In genomic region chr1:45974541-45975269, GRCh38 we compare ENCODE assay signal across 14 cellular contexts.
DNase-seq lines count a peak whose midpoint lies in the region; ATAC-seq and TF ChIP-seq lines count a peak whose summit lies in the region.
"Had no signal": no experiment of that assay in that cellular context is flagged by ENCODE, and none has a peak within 500 bp of the region (broad histone marks: within the 10 kb centered on the region; RNA-seq: fewer than 3 reads in every experiment).

No MANE protein-coding gene starts in this region.

- no peaks in the 10 kb centered on the region for H3K36me3 ChIP-seq in colonic mucosa
- H3K36me3 ChIP-seq in CD8-positive, alpha-beta T cell (ENCODE audit: insufficient read depth, low read length) = no peaks in the 10 kb centered on the region
- H3K36me3 ChIP-seq: upper lobe of right lung had no signal

- no peak overlapping the region for H3K4me3 Mint-ChIP-seq in CD8-positive, alpha-beta T cell
- H3K4me3 Mint-ChIP-seq: central memory CD8-positive, alpha-beta T cell had no signal

- H3K4me3 ChIP-seq in colonic mucosa = no peak overlapping the region
- H3K4me3 ChIP-seq in CD8-positive, alpha-beta T cell (ENCODE audit: low read depth, low read length) = no peak overlapping the region
- H3K4me3 ChIP-seq: smooth muscle cell, upper lobe of right lung had no signal

- CTCF ChIA-PET in CD8-positive, alpha-beta T cell (lab: Charles Lee) = interaction anchor here (0.6 kb wide), 1 partner anchor 113 kb away, joined by 3 read pairs; no protein-coding TSS in a partner anchor

- H3K27me3 Mint-ChIP-seq in CD8-positive, alpha-beta T cell (ENCODE audit: low read depth) = no peaks in the 10 kb centered on the region
- H3K27me3 Mint-ChIP-seq: central memory CD8-positive, alpha-beta T cell had no signal

- peak; percentile 88 for ATAC-seq in activated naive CD4-positive, alpha-beta T cell treated with anti-CD3 and anti-CD28 coated beads, Interleukin-2, amount 50 U/mL, for 72 hours
- ATAC-seq in CD8-positive, alpha-beta T cell = no peak
- ATAC-seq in GM18511 (IDR thresholded peaks at IDR 0.05; ENCODE audit: unreplicated experiment) (no peak), GM21717 (IDR thresholded peaks at IDR 0.05; ENCODE audit: unreplicated experiment) (no peak)
- ATAC-seq: upper lobe of right lung had no signal

- no peaks in the 10 kb centered on the region for H3K9me3 ChIP-seq in colonic mucosa
- H3K9me3 ChIP-seq in CD8-positive, alpha-beta T cell (ENCODE audit: low read length) = no peaks in the 10 kb centered on the region
- H3K9me3 ChIP-seq: upper lobe of right lung had no signal

- no peak overlapping the region for H3K27ac Mint-ChIP-seq in activated naive CD4-positive, alpha-beta T cell treated with anti-CD3 and anti-CD28 coated beads, Interleukin-2, amount 50 U/mL, for 72 hours
- no peak overlapping the region for H3K27ac Mint-ChIP-seq in CD8-positive, alpha-beta T cell

- POLR2A ChIA-PET in CD8-positive, alpha-beta T cell (lab: Charles Lee) = no interaction called here

- H3K9me3 Mint-ChIP-seq in activated naive CD4-positive, alpha-beta T cell treated with anti-CD3 and anti-CD28 coated beads, Interleukin-2, amount 50 U/mL, for 72 hours = no peaks in the 10 kb centered on the region
- H3K9me3 Mint-ChIP-seq in CD8-positive, alpha-beta T cell = no peaks in the 10 kb centered on the region
- H3K9me3 Mint-ChIP-seq: central memory CD8-positive, alpha-beta T cell had no signal

- H3K27ac ChIP-seq in colonic mucosa = peak overlapping the region; percentile 73
- H3K27ac ChIP-seq in CD8-positive, alpha-beta T cell (ENCODE audit: low read depth, low read length) = no peak overlapping the region
- H3K27ac ChIP-seq: upper lobe of right lung had no signal

- H3K4me1 ChIP-seq in colonic mucosa = peaks cover 7% of the 10 kb centered on the region
- no peaks in the 10 kb centered on the region for H3K4me1 ChIP-seq in CD8-positive, alpha-beta T cell (ENCODE audit: insufficient read depth, low read length)
- H3K4me1 ChIP-seq: upper lobe of right lung had no signal

- no peak for DNase-seq in activated naive CD4-positive, alpha-beta T cell treated with anti-CD3 and anti-CD28 coated beads, Interleukin-2, amount 50 U/mL, for 72 hours (ENCODE audit: low spot score in 2 of 2)
- DNase-seq in activated naive CD4-positive, alpha-beta T cell (lab: John Stamatoyannopoulos, UW) = no peak
- DNase-seq in NCI-H510A treated with DMSO at 0.1 percent for 48 hours (lab: John Stamatoyannopoulos, UW) = peak; percentile 65
- DNase-seq in colonic mucosa = peak; percentile 68
- peak; percentile 45 for DNase-seq in ureter (ENCODE audit: low spot score)
- no peak for DNase-seq in CD8-positive, alpha-beta T cell
- DNase-seq: activated CD4-positive, alpha-beta T cell treated with anti-CD3 and anti-CD28 coated beads for 4 hours; activated effector memory CD4-positive, alpha-beta T cell treated with Interleukin-2 at 50 U/mL for 16 hours; NCI-H2081 treated with DMSO at 0.1 percent for 48 hours; upper lobe of right lung had no signal

- H3K36me3 Mint-ChIP-seq in activated naive CD4-positive, alpha-beta T cell treated with anti-CD3 and anti-CD28 coated beads, Interleukin-2, amount 50 U/mL, for 72 hours = peaks cover 0 to 5% of the 10 kb centered on the region in 2 donors
- peaks cover 5% of the 10 kb centered on the region for H3K36me3 Mint-ChIP-seq in CD8-positive, alpha-beta T cell

- intact Hi-C loops in colonic mucosa (cut with DNase I) = loop anchor here (10.0 kb wide), 1 partner anchor 60 kb away; no protein-coding TSS in a partner anchor
- intact Hi-C loops in CD8-positive, alpha-beta T cell (cut with DNase I, micrococcal nuclease) = no loop called here

- peak overlapping the region in 1 of 2 donors; percentile 38 for H3K9ac ChIP-seq in colonic mucosa (ENCODE audit: low read depth in 2 of 2, low read length in 2 of 2)

- H3K4me1 Mint-ChIP-seq in CD8-positive, alpha-beta T cell (ENCODE audit: low read depth) = no peaks in the 10 kb centered on the region
- H3K4me1 Mint-ChIP-seq: central memory CD8-positive, alpha-beta T cell had no signal

- H3K27me3 ChIP-seq in colonic mucosa = no peaks in the 10 kb centered on the region
- H3K27me3 ChIP-seq in CD8-positive, alpha-beta T cell (ENCODE audit: insufficient read depth, low read length) = no peaks in the 10 kb centered on the region
- H3K27me3 ChIP-seq: upper lobe of right lung had no signal

- TF ChIP-seq CTCF in colonic mucosa (IDR thresholded peaks at IDR 0.05) = no peak
- TF ChIP-seq CTCF in CD8-positive, alpha-beta T cell (IDR thresholded peaks at IDR 0.05) = no peak

Comparison
In these comparisons a context has a peak if more than half of its experiments do, and no peak if none do; other contexts are left out.
1. ATAC-seq: peak in activated naive CD4-positive, alpha-beta T cell treated with anti-CD3 and anti-CD28 coated beads, Interleukin-2, amount 50 U/mL, for 72 hours (2 of 2); none in CD8-positive, alpha-beta T cell (single experiment), GM18511 (single experiment) and GM21717 (single experiment).
2. DNase-seq: peak in NCI-H510A treated with DMSO at 0.1 percent for 48 hours (single experiment), colonic mucosa (single experiment) and ureter (single experiment); none in activated naive CD4-positive, alpha-beta T cell treated with anti-CD3 and anti-CD28 coated beads, Interleukin-2, amount 50 U/mL, for 72 hours (0 of 2), activated naive CD4-positive, alpha-beta T cell (0 of 4) and CD8-positive, alpha-beta T cell (0 of 7).